12 cellular contexts compared by ENCODE assay signal in genomic region chr5:53874409-53874808, GRCh38.
DNase-seq lines count a peak whose midpoint lies in the region; ATAC-seq, FAIRE-seq and TF ChIP-seq lines count a peak whose summit lies in the region.
"Had no signal": no experiment of that assay in that cellular context is flagged by ENCODE, and none has a peak within 500 bp of the region (broad histone marks: within the 10 kb centered on the region; RNA-seq: fewer than 3 reads in every experiment).

No MANE protein-coding gene starts in this region.

- intact Hi-C loops in HepG2 (cut with micrococcal nuclease; ENCODE audit: unreplicated experiment) (loop anchor here (5.0 kb wide), 1 partner anchor 397 kb away; no protein-coding TSS in a partner anchor), esophagus muscularis mucosa (cut with DNase I) (no loop called here)

- no peak overlapping the region for H3K27ac ChIP-seq in HepG2 (ENCODE audit: extremely low read length, insufficient read depth, low read length)
- no peak overlapping the region for H3K27ac ChIP-seq in esophagus muscularis mucosa (replicated peaks in 1 of 4)

- H3K4me3 Mint-ChIP-seq in stimulated activated effector memory CD8-positive, alpha-beta T cell treated with anti-CD3 and anti-CD28 coated beads, Interleukin-12 subunit alpha, Interleukin-12 subunit beta, amount 100 ng/mL, for 72 hours, result no peak overlapping the region

- no peak overlapping the region for H2AFZ ChIP-seq in HepG2 (ENCODE audit: low read length)

- H3K36me3 ChIP-seq in HepG2 (replicated peaks in 1 of 2; ENCODE audit: control insufficient read depth in 1 of 2, insufficient read depth in 2 of 2, low read length in 2 of 2) (no peaks in the 10 kb centered on the region), esophagus muscularis mucosa (no peaks in the 10 kb centered on the region)

- no peak overlapping the region for H3K27ac Mint-ChIP-seq in stimulated activated effector memory CD8-positive, alpha-beta T cell treated with anti-CD3 and anti-CD28 coated beads, Interleukin-12 subunit alpha, Interleukin-12 subunit beta, amount 100 ng/mL, for 72 hours

- TF ChIP-seq POLR2A in HepG2 (IDR thresholded peaks at IDR 0.05; ENCODE audit: insufficient read depth in 1 of 2, low read depth in 2 of 2, low read length in 2 of 2) (no peak), esophagus muscularis mucosa (IDR thresholded peaks at IDR 0.05; ENCODE audit: low read depth) (no peak)

- WGBS in HepG2 (ENCODE audit: low lambda C conversion rate), result 0% methylated on average over 1 of the region's 1 CpG
- whole genome bisulfite sequencing in esophagus muscularis mucosa, result 94% methylated on average over 1 of the region's 1 CpG

- CTCF ChIA-PET in HepG2 (lab: Yijun Ruan, JAX; ENCODE audit: low intra/inter-chr PET ratio, low total read pairs), result no interaction called here

- peak; percentile 29 for DNase-seq in D341Med (ENCODE audit: low spot score)
- peak; percentile 13 for DNase-seq in HT1080 (ENCODE audit: low read depth)
- DNase-seq in astrocyte of the hippocampus (ENCODE audit: low read depth, low spot score), result peak; percentile 19
- DNase-seq in HepG2 (ENCODE audit: low spot score), result no peak
- DNase-seq in LoVo (ENCODE audit: low spot score), result no peak
- no peak for DNase-seq in esophagus muscularis mucosa (ENCODE audit: extremely low spot score)
- DNase-seq in stimulated activated effector memory CD8-positive, alpha-beta T cell treated with anti-CD3 and anti-CD28 coated beads, Interleukin-12 subunit alpha, Interleukin-12 subunit beta, amount 100 ng/mL, for 72 hours (ENCODE audit: low spot score in 2 of 2), result no peak
- no peak for DNase-seq in amniotic stem cell (lab: John Stamatoyannopoulos, UW)
- DNase-seq: activated effector memory CD4-positive, alpha-beta T cell treated with Interleukin-2 at 50 U/mL for 16 hours; head of caudate nucleus; mucosa of descending colon had no signal

- TF ChIP-seq EP300 in HepG2 (IDR thresholded peaks at IDR 0.05; ENCODE audit: low read depth in 2 of 2, low read length in 2 of 2), result no peak
- TF ChIP-seq EP300 in HepG2 (CRISPR knock-in tag; IDR thresholded peaks at IDR 0.05; ENCODE audit: borderline replicate concordance), result no peak
- TF ChIP-seq EP300 in esophagus muscularis mucosa (IDR thresholded peaks at IDR 0.05), result no peak

- no peak for TF ChIP-seq RAD21 in HepG2 (CRISPR knock-in tag; IDR thresholded peaks at IDR 0.05)

- H3K27me3 ChIP-seq in HepG2 (ENCODE audit: control insufficient read depth in 1 of 2, insufficient read depth in 2 of 2, low read length in 2 of 2) (no peaks in the 10 kb centered on the region), esophagus muscularis mucosa (no peaks in the 10 kb centered on the region)

- POLR2A ChIA-PET in HepG2 (lab: Yijun Ruan, JAX), result no interaction called here

- H3K4me1 ChIP-seq in HepG2 (ENCODE audit: insufficient read depth, low read length) (peaks cover 12% of the 10 kb centered on the region), esophagus muscularis mucosa (no peaks in the 10 kb centered on the region)

- no peaks in the 10 kb centered on the region for H3K9me3 ChIP-seq in HepG2 (ENCODE audit: low read length)
- H3K9me3 ChIP-seq in esophagus muscularis mucosa, result no peaks in the 10 kb centered on the region
- H3K9me3 ChIP-seq: mucosa of descending colon had no signal

- TF ChIP-seq CTCF in HepG2 (CRISPR knock-in tag; IDR thresholded peaks at IDR 0.05), result no peak
- no peak for TF ChIP-seq CTCF in esophagus muscularis mucosa (IDR thresholded peaks at IDR 0.05)

- no peaks in the 10 kb centered on the region for H3K4me1 Mint-ChIP-seq in stimulated activated effector memory CD8-positive, alpha-beta T cell treated with anti-CD3 and anti-CD28 coated beads, Interleukin-12 subunit alpha, Interleukin-12 subunit beta, amount 100 ng/mL, for 72 hours

- no peaks in the 10 kb centered on the region for H4K20me1 ChIP-seq in HepG2 (ENCODE audit: insufficient read depth, low read length)

- BruUV-seq in HepG2 (replicated peaks; lab: Mats Ljungman, UMichigan), result no TSS peak

- in situ Hi-C loops in HepG2 (cut with HindIII; ENCODE audit: extremely low pct_ligation_motif_present, low pct_unique_long_range_greater_than_20kb), result no loop called here

- no peaks in the 10 kb centered on the region for H3K79me2 ChIP-seq in HepG2 (ENCODE audit: insufficient read depth, low read length)

- no peaks in the 10 kb centered on the region for H3K9me3 Mint-ChIP-seq in stimulated activated effector memory CD8-positive, alpha-beta T cell treated with anti-CD3 and anti-CD28 coated beads, Interleukin-12 subunit alpha, Interleukin-12 subunit beta, amount 100 ng/mL, for 72 hours

- no peak overlapping the region for H3K4me2 ChIP-seq in HepG2 (ENCODE audit: low read depth, low read length)

- H3K4me3 ChIP-seq in HepG2 (replicated peaks in 1 of 3; ENCODE audit: insufficient read depth in 1 of 3, low read depth in 2 of 3, low read length in 3 of 3) (no peak overlapping the region), esophagus muscularis mucosa (no peak overlapping the region)
- H3K4me3 ChIP-seq: mucosa of descending colon had no signal

- H3K36me3 Mint-ChIP-seq in stimulated activated effector memory CD8-positive, alpha-beta T cell treated with anti-CD3 and anti-CD28 coated beads, Interleukin-12 subunit alpha, Interleukin-12 subunit beta, amount 100 ng/mL, for 72 hours, result no peaks in the 10 kb centered on the region

- peak; percentile 91 for ATAC-seq in HepG2
- ATAC-seq in stimulated activated effector memory CD8-positive, alpha-beta T cell treated with anti-CD3 and anti-CD28 coated beads, Interleukin-12 subunit alpha, Interleukin-12 subunit beta, amount 100 ng/mL, for 72 hours, result no peak
- ATAC-seq: mucosa of descending colon, Panc1 had no signal

- no peak overlapping the region for H3K9ac ChIP-seq in HepG2 (ENCODE audit: insufficient read depth, low read depth, low read length)

- no peak for FAIRE-seq in HepG2 (lab: Jason Lieb, UNC)

TF ChIP-seq in HepG2, 621 proteins besides CTCF, POLR2A, EP300 and RAD21 (continues in another document):
- no peak for TF ChIP-seq ZNF576 (CRISPR knock-in tag; IDR thresholded peaks at IDR 0.05)
- no peak for TF ChIP-seq ZNF841 (CRISPR knock-in tag; IDR thresholded peaks at IDR 0.05; ENCODE audit: borderline replicate concordance)
- TF ChIP-seq ARHGAP35 (CRISPR knock-in tag; IDR thresholded peaks at IDR 0.05; ENCODE audit: borderline replicate concordance), result no peak
- no peak for TF ChIP-seq FOSL2 (CRISPR knock-in tag; IDR thresholded peaks at IDR 0.05)
- TF ChIP-seq PHF8 (CRISPR knock-in tag; IDR thresholded peaks at IDR 0.05), result no peak
- TF ChIP-seq ZNF615 (CRISPR knock-in tag; IDR thresholded peaks at IDR 0.05; ENCODE audit: borderline replicate concordance), result no peak
- TF ChIP-seq PRMT3 (CRISPR knock-in tag; IDR thresholded peaks at IDR 0.05; ENCODE audit: borderline replicate concordance, low read depth), result no peak
- no peak for TF ChIP-seq CSRNP2 (CRISPR knock-in tag; conservative IDR thresholded peaks at IDR 0.05; ENCODE audit: low read depth)
- TF ChIP-seq MAZ (IDR thresholded peaks at IDR 0.05; ENCODE audit: borderline replicate concordance, low read depth, low read length), result no peak
- no peak for TF ChIP-seq MAZ (CRISPR knock-in tag; IDR thresholded peaks at IDR 0.05; ENCODE audit: low read depth)
- no peak for TF ChIP-seq ZNF772 (CRISPR knock-in tag; IDR thresholded peaks at IDR 0.05)

Comparison
In these comparisons a context has a peak if more than half of its experiments do, and no peak if none do; other contexts are left out.
1. DNase-seq: peak in D341Med (single experiment), HT1080 (single experiment) and astrocyte of the hippocampus (single experiment); none in HepG2 (single experiment), LoVo (single experiment), esophagus muscularis mucosa (single experiment), stimulated activated effector memory CD8-positive, alpha-beta T cell treated with anti-CD3 and anti-CD28 coated beads, Interleukin-12 subunit alpha, Interleukin-12 subunit beta, amount 100 ng/mL, for 72 hours (0 of 2) and amniotic stem cell (single experiment).